Comparison of ENCODE assay signal across 1 cellular context in the genomic region with DNA sequence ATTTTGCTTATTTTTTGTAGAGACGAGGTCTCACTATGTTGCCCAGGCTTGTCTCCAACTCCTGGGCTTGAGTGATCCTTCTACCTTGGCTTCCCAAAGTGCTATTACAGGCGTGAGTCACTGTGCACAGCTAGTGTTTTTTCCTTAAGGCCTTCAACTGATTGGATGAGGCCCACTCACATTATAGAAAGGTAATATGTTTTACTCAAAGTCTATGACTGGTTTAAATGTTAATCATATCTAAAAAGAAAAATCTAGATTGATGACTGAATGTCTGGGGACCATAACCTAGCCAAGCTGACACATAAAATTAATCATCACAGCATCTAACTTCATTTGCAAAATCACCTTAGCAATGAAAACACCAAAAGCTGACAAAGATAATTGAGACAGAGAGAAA.
TF ChIP-seq lines count a peak whose summit lies in the region.

No MANE protein-coding gene starts in this region.

TF ChIP-seq in K562, 482 proteins besides CTCF, POLR2A, EP300 and RAD21 (continued from another document):
- TF ChIP-seq, protein P1, sequence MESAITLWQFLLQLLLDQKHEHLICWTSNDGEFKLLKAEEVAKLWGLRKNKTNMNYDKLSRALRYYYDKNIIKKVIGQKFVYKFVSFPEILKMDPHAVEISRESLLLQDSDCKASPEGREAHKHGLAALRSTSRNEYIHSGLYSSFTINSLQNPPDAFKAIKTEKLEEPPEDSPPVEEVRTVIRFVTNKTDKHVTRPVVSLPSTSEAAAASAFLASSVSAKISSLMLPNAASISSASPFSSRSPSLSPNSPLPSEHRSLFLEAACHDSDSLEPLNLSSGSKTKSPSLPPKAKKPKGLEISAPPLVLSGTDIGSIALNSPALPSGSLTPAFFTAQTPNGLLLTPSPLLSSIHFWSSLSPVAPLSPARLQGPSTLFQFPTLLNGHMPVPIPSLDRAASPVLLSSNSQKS (CRISPR knock-in tag; IDR thresholded peaks at IDR 0.05), result no peak
- TF ChIP-seq POLR2G (IDR thresholded peaks at IDR 0.05; ENCODE audit: low read depth, low read length), result no peak
